27 cellular contexts compared by ENCODE assay signal in genomic region chr3:19711160-19711782, GRCh38.
DNase-seq lines count a peak whose midpoint lies in the region; ATAC-seq and TF ChIP-seq lines count a peak whose summit lies in the region.
"Had no signal": no experiment of that assay in that cellular context is flagged by ENCODE, and none has a peak within 500 bp of the region (broad histone marks: within the 10 kb centered on the region; RNA-seq: fewer than 3 reads in every experiment).

No MANE protein-coding gene starts in this region.

- DNase-seq in iPS-NIHi7 (ENCODE audit: extremely low spot score) (peak; percentile 10), OCI-M1 (lab: John Stamatoyannopoulos, UW) (no peak), AG08396 (ENCODE audit: low spot score) (no peak), Right ventricle myocardium inferior (ENCODE audit: missing footprints) (no peak)
- DNase-seq in T-helper 2 cell treated with Interferon-gamma antibody and Interleukin-4, amounts not matched to agents 5 μg/mL and 100 μg/mL, for 36 hours (ENCODE audit: low spot score) = no peak
- DNase-seq: activated CD4-positive, alpha-beta T cell treated with anti-CD3 and anti-CD28 coated beads, Interleukin-2, amount 50 U/mL, for 1 hour; effector memory CD8-positive, alpha-beta T cell; foreskin keratinocyte; immature natural killer cell; Kasumi-1; MV-4-11; naive thymus-derived CD4-positive, alpha-beta T cell; NCI-H1694 treated with DMSO at 0.1 percent for 48 hours; NCI-H2171; NCI-H748 treated with DMSO at 0.1 percent for 48 hours; SK-N-SH; stimulated activated CD8-positive, alpha-beta memory T cell treated with anti-CD3 and anti-CD28 coated beads, Interleukin-4, amount 100 ng/mL, for 48 hours; WERI-Rb-1 had no signal

- no peaks in the 10 kb centered on the region for H3K27me3 Mint-ChIP-seq in T-helper 2 cell treated with Interferon-gamma antibody and Interleukin-4, amounts not matched to agents 5 μg/mL and 100 μg/mL, for 36 hours (ENCODE audit: low read depth)
- H3K27me3 Mint-ChIP-seq: activated naive CD4-positive, alpha-beta T cell treated with anti-CD3 and anti-CD28 coated beads, Interleukin-2, amount 50 U/mL, for 24 hours; B cell; effector memory CD8-positive, alpha-beta T cell; type B pancreatic cell had no signal

- no peak overlapping the region for H3K4me3 Mint-ChIP-seq in T-helper 2 cell treated with Interferon-gamma antibody and Interleukin-4, amounts not matched to agents 5 μg/mL and 100 μg/mL, for 36 hours
- H3K4me3 Mint-ChIP-seq: activated naive CD4-positive, alpha-beta T cell treated with anti-CD3 and anti-CD28 coated beads, Interleukin-2, amount 50 U/mL, for 24 hours; B cell; effector memory CD8-positive, alpha-beta T cell; immature natural killer cell; naive thymus-derived CD4-positive, alpha-beta T cell; type B pancreatic cell had no signal

- H3K4me1 Mint-ChIP-seq in T-helper 2 cell treated with Interferon-gamma antibody and Interleukin-4, amounts not matched to agents 5 μg/mL and 100 μg/mL, for 36 hours (ENCODE audit: low read depth) = no peaks in the 10 kb centered on the region
- H3K4me1 Mint-ChIP-seq: activated naive CD4-positive, alpha-beta T cell treated with anti-CD3 and anti-CD28 coated beads, Interleukin-2, amount 50 U/mL, for 24 hours; immature natural killer cell; naive thymus-derived CD4-positive, alpha-beta T cell had no signal

- ATAC-seq in GM18505 (IDR thresholded peaks at IDR 0.05; ENCODE audit: unreplicated experiment) (peak; percentile 69), GM21529 (IDR thresholded peaks at IDR 0.05; ENCODE audit: unreplicated experiment) (peak; percentile 74), HG03039 (IDR thresholded peaks at IDR 0.05; ENCODE audit: unreplicated experiment) (peak; percentile 61), Right ventricle myocardium inferior (no peak)
- ATAC-seq: effector memory CD8-positive, alpha-beta T cell; esophagus mucosa; foreskin keratinocyte; HepG2; left lobe of liver; naive thymus-derived CD4-positive, alpha-beta T cell had no signal

- no peaks in the 10 kb centered on the region for H3K9me3 Mint-ChIP-seq in T-helper 2 cell treated with Interferon-gamma antibody and Interleukin-4, amounts not matched to agents 5 μg/mL and 100 μg/mL, for 36 hours
- H3K9me3 Mint-ChIP-seq: type B pancreatic cell had no signal

- no peaks in the 10 kb centered on the region for H3K36me3 Mint-ChIP-seq in T-helper 2 cell treated with Interferon-gamma antibody and Interleukin-4, amounts not matched to agents 5 μg/mL and 100 μg/mL, for 36 hours (ENCODE audit: low read depth)
- H3K36me3 Mint-ChIP-seq: activated naive CD4-positive, alpha-beta T cell treated with anti-CD3 and anti-CD28 coated beads, Interleukin-2, amount 50 U/mL, for 24 hours; immature natural killer cell; naive thymus-derived CD4-positive, alpha-beta T cell; type B pancreatic cell had no signal

- no peak overlapping the region for H3K27ac Mint-ChIP-seq in T-helper 2 cell treated with Interferon-gamma antibody and Interleukin-4, amounts not matched to agents 5 μg/mL and 100 μg/mL, for 36 hours
- H3K27ac Mint-ChIP-seq: activated naive CD4-positive, alpha-beta T cell treated with anti-CD3 and anti-CD28 coated beads, Interleukin-2, amount 50 U/mL, for 24 hours; B cell; effector memory CD8-positive, alpha-beta T cell; immature natural killer cell; naive thymus-derived CD4-positive, alpha-beta T cell; type B pancreatic cell had no signal

- intact Hi-C loops in Right ventricle myocardium inferior (cut with DNase I) = no loop called here

- no peak for TF ChIP-seq POLR2A in GM18505 (IDR thresholded peaks at IDR 0.05; ENCODE audit: borderline replicate concordance, extremely low read depth, insufficient read depth, insufficient read length)
